ENCODE assay signal across 8 cellular contexts in genomic region chr7:19754521-19755116, GRCh38. TPM values are rescaled to one million over a fixed set of nuclear protein-coding genes. Genes with fewer than 3 reads are reported as not detected.
A peak's percentile ranks its signal among the peaks of the same experiment; 100 is the strongest.
DNase-seq lines count a peak whose midpoint lies in the region; ATAC-seq and TF ChIP-seq lines count a peak whose summit lies in the region.

No MANE protein-coding gene starts in this region.

- H3K27me3 Mint-ChIP-seq in activated B cell treated with CpG ODN at 0.5 μM for 24 hours: no peaks in the 10 kb centered on the region

- peak; percentile 60 for TF ChIP-seq CTCF in GM13976 (IDR thresholded peaks at IDR 0.05; ENCODE audit: borderline replicate concordance, control extremely low read depth, extremely low read depth, insufficient read depth, missing control alignments)
- TF ChIP-seq CTCF in activated B cell treated with CpG ODN at 0.5 μM for 24 hours (IDR thresholded peaks at IDR 0.05): no peak

- POLR2A ChIA-PET in activated B cell treated with CpG ODN at 0.5 μM for 24 hours (lab: Charles Lee): no interaction called here

- no peaks in the 10 kb centered on the region for H3K36me3 Mint-ChIP-seq in activated B cell treated with CpG ODN at 0.5 μM for 24 hours (ENCODE audit: low read depth)

- no peaks in the 10 kb centered on the region for H3K9me3 Mint-ChIP-seq in activated B cell treated with CpG ODN at 0.5 μM for 24 hours

- in situ Hi-C loops in ACHN (cut with HindIII; ENCODE audit: low pct_ligation_motif_present, low pct_unique_long_range_greater_than_20kb, low sequenced_read_pairs) (no loop called here), GM13976 (cut with MboI; ENCODE audit: low sequenced_read_pairs, unreplicated experiment) (loop anchor here (10.0 to 25.0 kb wide), 3 partner anchors 408 to 840 kb away; no protein-coding TSS in a partner anchor)

- no peaks in the 10 kb centered on the region for H3K4me1 Mint-ChIP-seq in activated B cell treated with CpG ODN at 0.5 μM for 24 hours

- no peak overlapping the region for H3K27ac Mint-ChIP-seq in activated B cell treated with CpG ODN at 0.5 μM for 24 hours

- H3K4me3 Mint-ChIP-seq in activated B cell treated with CpG ODN at 0.5 μM for 24 hours: no peak overlapping the region

- intact Hi-C loops in activated B cell treated with CpG ODN at 0.5 μM for 24 hours (cut with micrococcal nuclease): loop anchor here (1.0 kb wide), 4 partner anchors 418 to 844 kb away; no protein-coding TSS in a partner anchor

- peak; percentile 42 for ATAC-seq in activated B cell treated with CpG ODN at 0.5 μM for 24 hours (ENCODE audit: low read depth)
- ATAC-seq in GM19035 (IDR thresholded peaks at IDR 0.05; ENCODE audit: unreplicated experiment): no peak
- ATAC-seq in HG03097 (IDR thresholded peaks at IDR 0.05; ENCODE audit: low FRiP score, unreplicated experiment): no peak

- CTCF ChIA-PET in activated B cell treated with CpG ODN at 0.5 μM for 24 hours (lab: Charles Lee): interaction anchor here (0.7 to 3.7 kb wide), 22 partner anchors 9 to 844 kb away, joined by 3 to 22 read pairs (median 4); partner anchors contain the start of gene POLR1F

- DNase-seq in ACHN (peak; percentile 69), GM13976 (ENCODE audit: low spot score) (peak; percentile 16), NCI-H2029 (lab: John Stamatoyannopoulos, UW) (peak; percentile 35), activated B cell treated with CpG ODN at 0.5 μM for 24 hours (no peak), kidney glomerular epithelial cell (lab: John Stamatoyannopoulos, UW) (peak; percentile 65), NK-92 (lab: John Stamatoyannopoulos, UW; ENCODE audit: unreplicated experiment) (no peak)

RNA-seq across cellular contexts. Expression of gene TMEM196, which starts 18.8 kb away (rescaled TPM):
- total RNA-seq in activated B cell treated with CpG ODN at 0.5 μM for 24 hours: not detected in 2 replicates

RNA-seq across cellular contexts. Expression of gene POLR1F, which starts 45.8 kb away (rescaled TPM):
- 19.9 and 20.0 TPM in 2 replicates for total RNA-seq in activated B cell treated with CpG ODN at 0.5 μM for 24 hours

Comparison
In these comparisons a context has a peak if more than half of its experiments do, and no peak if none do; other contexts are left out.
1. DNase-seq: peak in ACHN (single experiment), GM13976 (single experiment), NCI-H2029 (single experiment) and kidney glomerular epithelial cell (single experiment); none in activated B cell treated with CpG ODN at 0.5 μM for 24 hours (single experiment) and NK-92 (single experiment).